Comparison of ENCODE assay signal across 18 cellular contexts in genomic region chr1:94125551-94126514, GRCh38. TPM values are rescaled to one million over a fixed set of nuclear protein-coding genes. Genes with fewer than 3 reads are reported as not detected.
DNase-seq lines count a peak whose midpoint lies in the region; ATAC-seq lines count a peak whose summit lies in the region.
"Had no signal": no experiment of that assay in that cellular context is flagged by ENCODE, and none has a peak within 500 bp of the region (broad histone marks: within the 10 kb centered on the region; RNA-seq: fewer than 3 reads in every experiment).

No MANE protein-coding gene starts in this region.

- no peak overlapping the region for H3K18ac ChIP-seq in trophoblast cell (ENCODE audit: low read length)

- H4K12ac ChIP-seq in trophoblast cell (ENCODE audit: low read depth, low read length), result no peak overlapping the region

- peaks cover 25% of the 10 kb centered on the region for H3K79me1 ChIP-seq in trophoblast cell (ENCODE audit: low read length)

- H3K4me3 ChIP-seq in H7 (ENCODE audit: insufficient read depth, low read depth, low read length), result no peak overlapping the region
- no peak overlapping the region for H3K4me3 ChIP-seq in trophoblast cell (ENCODE audit: low read depth, low read length)

- peak overlapping the region; percentile 34 for H2BK120ac ChIP-seq in trophoblast cell (ENCODE audit: insufficient read depth, low read length, poor library complexity)

- peak overlapping the region; percentile 10 for H3K4me2 ChIP-seq in trophoblast cell (ENCODE audit: low read length)

- peak overlapping the region; percentile 30 for H4K8ac ChIP-seq in trophoblast cell (ENCODE audit: low read depth, low read length)

- H2AFZ ChIP-seq in trophoblast cell (ENCODE audit: insufficient read depth, low read length, poor library complexity), result no peak overlapping the region

- no CpG with 5 or more reads among the region's 6 CpGs for WGBS in trophoblast cell (ENCODE audit: extremely low coverage, insufficient coverage, insufficient read length)

- H3K27ac ChIP-seq in trophoblast cell (ENCODE audit: low read depth, low read length), result peak overlapping the region; percentile 78

- H3K79me2 ChIP-seq in trophoblast cell (ENCODE audit: control insufficient read depth, insufficient read depth, low read length, poor library complexity), result peaks cover 1% of the 10 kb centered on the region

- H3K4ac ChIP-seq in trophoblast cell (ENCODE audit: low read depth, low read length), result peak overlapping the region; percentile 41

- H3K36me3 ChIP-seq in H7 (replicated peaks; ENCODE audit: control insufficient read depth, insufficient read depth, low read length) (no peaks in the 10 kb centered on the region), trophoblast cell (ENCODE audit: control insufficient read depth in 1 of 2, insufficient read depth in 2 of 2, low read length in 2 of 2) (no peaks in the 10 kb centered on the region)

- H3K14ac ChIP-seq in trophoblast cell (ENCODE audit: low read length), result no peak overlapping the region

- H3K9me3 ChIP-seq in trophoblast cell (ENCODE audit: insufficient read depth, low read depth, low read length), result no peaks in the 10 kb centered on the region

- H2AK5ac ChIP-seq in trophoblast cell (ENCODE audit: low read length), result no peak overlapping the region

- no peak overlapping the region for H3K23ac ChIP-seq in trophoblast cell (ENCODE audit: low read length)

- peak overlapping the region; percentile 16 for H4K91ac ChIP-seq in trophoblast cell (ENCODE audit: low read depth, low read length)

- peaks cover 14 to 18% of the 10 kb centered on the region in 2 experiments for H3K4me1 ChIP-seq in trophoblast cell (ENCODE audit: control insufficient read depth in 1 of 2, insufficient read depth in 2 of 2, low read length in 2 of 2)

- DNase-seq in H7 (peak; percentile 48), NCI-H526 (lab: John Stamatoyannopoulos, UW) (peak; percentile 61 to 70), iPS-NIHi11 (ENCODE audit: low spot score) (peak; percentile 65), trophoblast cell (peak in 1 of 2 donors; percentile 45), cerebellum (ENCODE audit: low spot score) (no peak), ecto neural progenitor cell (ENCODE audit: low spot score) (no peak)
- DNase-seq: activated CD4-positive, alpha-beta T cell treated with anti-CD3 and anti-CD28 coated beads, Interleukin-2, amount 50 U/mL, for 1 hour; AML-193; anterior cingulate cortex; GF-D8; HFFc6; hypothalamus; left cardiac atrium; NCI-H2107; RPMI8226; stimulated activated CD4-positive, alpha-beta T cell treated with anti-CD3 and anti-CD28 coated beads, Interleukin-2, amount 100 ng/mL, for 48 hours had no signal

- peak overlapping the region; percentile 9 for H2BK12ac ChIP-seq in trophoblast cell (ENCODE audit: low read length)

- H3K27me3 ChIP-seq in H7 (ENCODE audit: control insufficient read depth, insufficient read depth, low read length) (no peaks in the 10 kb centered on the region; the same call in 1 of the 2 replicates), trophoblast cell (ENCODE audit: insufficient read depth, low read length) (no peaks in the 10 kb centered on the region)

- no peak for ATAC-seq in HG03432 (IDR thresholded peaks at IDR 0.05; ENCODE audit: unreplicated experiment)
- no peak for ATAC-seq in GM21717 (IDR thresholded peaks at IDR 0.05; ENCODE audit: unreplicated experiment)
- ATAC-seq: left cardiac atrium had no signal

- H3K9ac ChIP-seq in trophoblast cell (ENCODE audit: low read length), result no peak overlapping the region

- peak overlapping the region; percentile 45 for H2BK5ac ChIP-seq in trophoblast cell (ENCODE audit: low read depth, low read length, poor library complexity)

RNA-seq across cellular contexts. Expression of gene ABCA4, which starts 4.9 kb away (rescaled TPM):
- 0.04 and 0.24 TPM in 2 replicates for total RNA-seq in H7 (2014; rRNA removed; shearing (Covaris generic))
- 7.2 and 7.4 TPM in 2 replicates for polyA plus RNA-seq in trophoblast cell (2013)
- total RNA-seq in cerebellum, result 2.2 TPM

Comparison
In these comparisons a context has a peak if more than half of its experiments do, and no peak if none do; other contexts are left out.
1. DNase-seq: peak in H7 (single experiment), NCI-H526 (2 of 2) and iPS-NIHi11 (single experiment); none in cerebellum (single experiment) and ecto neural progenitor cell (single experiment).